ENCODE assay signal across 1 cellular context in the genomic region with DNA sequence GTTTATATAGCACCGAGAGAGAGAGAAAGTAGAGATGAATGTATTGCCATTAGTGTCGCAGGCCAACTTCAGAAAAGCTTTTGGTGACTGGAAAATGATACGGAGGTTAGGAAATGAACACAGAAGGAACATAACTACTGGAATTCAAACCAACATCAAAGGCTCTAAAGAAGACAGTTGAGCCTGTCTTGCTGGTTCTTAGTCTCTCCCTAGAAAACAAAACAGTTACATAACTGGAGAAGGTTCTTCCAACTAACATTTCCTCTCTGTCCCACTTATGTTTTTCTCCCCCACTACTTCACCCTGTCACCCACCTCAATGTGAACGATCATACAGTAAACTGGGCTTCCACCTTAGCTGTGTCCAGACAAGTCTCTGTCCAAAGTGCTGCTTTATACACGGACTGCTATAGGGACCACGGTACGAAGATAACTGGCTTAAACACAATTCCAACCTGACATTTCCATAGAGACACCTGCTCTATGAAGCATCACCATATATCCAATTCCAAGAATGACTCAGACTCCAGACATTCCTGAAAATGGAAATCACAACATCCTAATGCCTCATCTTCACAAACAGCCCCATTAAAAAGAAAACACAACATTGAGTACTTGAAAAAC.
TF ChIP-seq lines count a peak whose summit lies in the region.

No MANE protein-coding gene starts in this region.

TF ChIP-seq in GM23338, 12 proteins besides CTCF, POLR2A, EP300 and RAD21 (continued from another document):
- TF ChIP-seq, protein P1, sequence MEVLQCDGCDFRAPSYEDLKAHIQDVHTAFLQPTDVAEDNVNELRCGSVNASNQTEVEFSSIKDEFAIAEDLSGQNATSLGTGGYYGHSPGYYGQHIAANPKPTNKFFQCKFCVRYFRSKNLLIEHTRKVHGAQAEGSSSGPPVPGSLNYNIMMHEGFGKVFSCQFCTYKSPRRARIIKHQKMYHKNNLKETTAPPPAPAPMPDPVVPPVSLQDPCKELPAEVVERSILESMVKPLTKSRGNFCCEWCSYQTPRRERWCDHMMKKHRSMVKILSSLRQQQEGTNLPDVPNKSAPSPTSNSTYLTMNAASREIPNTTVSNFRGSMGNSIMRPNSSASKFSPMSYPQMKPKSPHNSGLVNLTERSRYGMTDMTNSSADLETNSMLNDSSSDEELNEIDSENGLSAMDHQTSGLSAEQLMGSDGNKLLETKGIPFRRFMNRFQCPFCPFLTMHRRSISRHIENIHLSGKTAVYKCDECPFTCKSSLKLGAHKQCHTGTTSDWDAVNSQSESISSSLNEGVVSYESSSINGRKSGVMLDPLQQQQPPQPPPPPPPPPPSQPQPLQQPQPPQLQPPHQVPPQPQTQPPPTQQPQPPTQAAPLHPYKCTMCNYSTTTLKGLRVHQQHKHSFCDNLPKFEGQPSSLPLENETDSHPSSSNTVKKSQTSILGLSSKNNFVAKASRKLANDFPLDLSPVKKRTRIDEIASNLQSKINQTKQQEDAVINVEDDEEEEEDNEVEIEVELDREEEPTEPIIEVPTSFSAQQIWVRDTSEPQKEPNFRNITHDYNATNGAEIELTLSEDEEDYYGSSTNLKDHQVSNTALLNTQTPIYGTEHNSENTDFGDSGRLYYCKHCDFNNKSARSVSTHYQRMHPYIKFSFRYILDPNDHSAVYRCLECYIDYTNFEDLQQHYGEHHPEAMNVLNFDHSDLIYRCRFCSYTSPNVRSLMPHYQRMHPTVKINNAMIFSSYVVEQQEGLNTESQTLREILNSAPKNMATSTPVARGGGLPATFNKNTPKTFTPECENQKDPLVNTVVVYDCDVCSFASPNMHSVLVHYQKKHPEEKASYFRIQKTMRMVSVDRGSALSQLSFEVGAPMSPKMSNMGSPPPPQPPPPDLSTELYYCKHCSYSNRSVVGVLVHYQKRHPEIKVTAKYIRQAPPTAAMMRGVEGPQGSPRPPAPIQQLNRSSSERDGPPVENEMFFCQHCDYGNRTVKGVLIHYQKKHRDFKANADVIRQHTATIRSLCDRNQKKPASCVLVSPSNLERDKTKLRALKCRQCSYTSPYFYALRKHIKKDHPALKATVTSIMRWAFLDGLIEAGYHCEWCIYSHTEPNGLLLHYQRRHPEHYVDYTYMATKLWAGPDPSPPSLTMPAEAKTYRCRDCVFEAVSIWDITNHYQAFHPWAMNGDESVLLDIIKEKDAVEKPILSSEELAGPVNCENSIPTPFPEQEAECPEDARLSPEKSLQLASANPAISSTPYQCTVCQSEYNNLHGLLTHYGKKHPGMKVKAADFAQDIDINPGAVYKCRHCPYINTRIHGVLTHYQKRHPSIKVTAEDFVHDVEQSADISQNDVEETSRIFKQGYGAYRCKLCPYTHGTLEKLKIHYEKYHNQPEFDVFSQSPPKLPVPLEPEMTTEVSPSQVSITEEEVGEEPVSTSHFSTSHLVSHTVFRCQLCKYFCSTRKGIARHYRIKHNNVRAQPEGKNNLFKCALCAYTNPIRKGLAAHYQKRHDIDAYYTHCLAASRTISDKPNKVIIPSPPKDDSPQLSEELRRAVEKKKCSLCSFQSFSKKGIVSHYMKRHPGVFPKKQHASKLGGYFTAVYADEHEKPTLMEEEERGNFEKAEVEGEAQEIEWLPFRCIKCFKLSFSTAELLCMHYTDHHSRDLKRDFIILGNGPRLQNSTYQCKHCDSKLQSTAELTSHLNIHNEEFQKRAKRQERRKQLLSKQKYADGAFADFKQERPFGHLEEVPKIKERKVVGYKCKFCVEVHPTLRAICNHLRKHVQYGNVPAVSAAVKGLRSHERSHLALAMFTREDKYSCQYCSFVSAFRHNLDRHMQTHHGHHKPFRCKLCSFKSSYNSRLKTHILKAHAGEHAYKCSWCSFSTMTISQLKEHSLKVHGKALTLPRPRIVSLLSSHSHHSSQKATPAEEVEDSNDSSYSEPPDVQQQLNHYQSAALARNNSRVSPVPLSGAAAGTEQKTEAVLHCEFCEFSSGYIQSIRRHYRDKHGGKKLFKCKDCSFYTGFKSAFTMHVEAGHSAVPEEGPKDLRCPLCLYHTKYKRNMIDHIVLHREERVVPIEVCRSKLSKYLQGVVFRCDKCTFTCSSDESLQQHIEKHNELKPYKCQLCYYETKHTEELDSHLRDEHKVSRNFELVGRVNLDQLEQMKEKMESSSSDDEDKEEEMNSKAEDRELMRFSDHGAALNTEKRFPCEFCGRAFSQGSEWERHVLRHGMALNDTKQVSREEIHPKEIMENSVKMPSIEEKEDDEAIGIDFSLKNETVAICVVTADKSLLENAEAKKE (CRISPR knock-in tag; IDR thresholded peaks at IDR 0.05), result no peak
